ENCODE assay signal across 12 cellular contexts in genomic region chr4:657338-658030, GRCh38.
"Had no signal": no experiment of that assay in that cellular context is flagged by ENCODE, and none has a peak within 500 bp of the region (broad histone marks: within the 10 kb centered on the region; RNA-seq: fewer than 3 reads in every experiment).

No MANE protein-coding gene starts in this region.

- H3K4me1 Mint-ChIP-seq: central memory CD8-positive, alpha-beta T cell had no signal

- H3K27me3 Mint-ChIP-seq: activated T-cell treated with anti-CD3 and anti-CD28 coated beads, Interleukin-2, amount 50 U/mL, for 24 hours; central memory CD8-positive, alpha-beta T cell had no signal

- H3K4me1 ChIP-seq: left lung, parathyroid adenoma, tibial nerve had no signal

- ATAC-seq: esophagus mucosa, left lung had no signal

- H3K9me3 ChIP-seq: left lung, tibial nerve had no signal

- H3K4me3 Mint-ChIP-seq: activated T-cell treated with anti-CD3 and anti-CD28 coated beads, Interleukin-2, amount 50 U/mL, for 24 hours; central memory CD8-positive, alpha-beta T cell had no signal

- H3K27ac Mint-ChIP-seq: activated T-cell treated with anti-CD3 and anti-CD28 coated beads, Interleukin-2, amount 50 U/mL, for 24 hours had no signal

- H3K4me3 ChIP-seq: left lung, smooth muscle cell, tibial nerve had no signal

- DNase-seq: activated CD4-positive, alpha-beta T cell treated with anti-CD3 and anti-CD28 coated beads, Interleukin-2, amount 50 U/mL, for 1 hour; activated gamma-delta T cell treated with Interleukin-2 at 50 U/mL for 16 hours; activated T-cell treated with anti-CD3 and anti-CD28 coated beads, Interleukin-2, amount 50 U/mL, for 24 hours; dermis blood vessel endothelial cell; mesendoderm; T-helper 2 cell had no signal

- H3K9me3 Mint-ChIP-seq: activated T-cell treated with anti-CD3 and anti-CD28 coated beads, Interleukin-2, amount 50 U/mL, for 24 hours; central memory CD8-positive, alpha-beta T cell had no signal

- H3K36me3 ChIP-seq: left lung, tibial nerve had no signal

- H3K27ac ChIP-seq: left lung, parathyroid adenoma, tibial nerve had no signal
